26 cellular contexts compared by ENCODE assay signal in genomic region chr21:36913247-36914169, GRCh38.
"Had no signal": no experiment of that assay in that cellular context is flagged by ENCODE, and none has a peak within 500 bp of the region (broad histone marks: within the 10 kb centered on the region; RNA-seq: fewer than 3 reads in every experiment).

No MANE protein-coding gene starts in this region.

- H3K27ac Mint-ChIP-seq: activated B cell treated with CpG ODN at 0.5 μM for 24 hours; activated CD4-positive, alpha-beta T cell treated with anti-CD3 and anti-CD28 coated beads for 36 hours; activated naive CD4-positive, alpha-beta T cell treated with anti-CD3 and anti-CD28 coated beads for 36 hours; activated naive CD8-positive, alpha-beta T cell treated with anti-CD3 and anti-CD28 coated beads, Interleukin-2, amount 10 ng/mL, durations not matched to agents 7 days and 5 days; naive B cell; stimulated activated naive CD8-positive, alpha-beta T cell treated with anti-CD3 and anti-CD28 coated beads, Interleukin-15, Interleukin-2, amounts not matched to agents 100 ng/mL and 50 ng/mL, for 24 hours had no signal

- H3K4me3 ChIP-seq: body of pancreas, lower lobe of right lung, mucosa of descending colon, thyroid gland, upper lobe of right lung had no signal

- H3K36me3 ChIP-seq: lower lobe of right lung, thyroid gland, upper lobe of right lung had no signal

- FAIRE-seq: kidney had no signal

- H3K9me3 Mint-ChIP-seq: activated B cell treated with CpG ODN at 0.5 μM for 24 hours; activated naive CD4-positive, alpha-beta T cell treated with anti-CD3 and anti-CD28 coated beads for 36 hours; activated naive CD8-positive, alpha-beta T cell treated with anti-CD3 and anti-CD28 coated beads, Interleukin-2, amount 10 ng/mL, durations not matched to agents 7 days and 5 days; naive B cell; stimulated activated naive CD8-positive, alpha-beta T cell treated with anti-CD3 and anti-CD28 coated beads, Interleukin-15, Interleukin-2, amounts not matched to agents 100 ng/mL and 50 ng/mL, for 24 hours had no signal

- H3K36me3 Mint-ChIP-seq: naive B cell had no signal

- H3K27ac ChIP-seq: body of pancreas, foreskin keratinocyte, lower lobe of right lung, thyroid gland, upper lobe of right lung had no signal

- H3K27me3 ChIP-seq: body of pancreas, foreskin keratinocyte, thyroid gland, upper lobe of right lung had no signal

- H3K9me3 ChIP-seq: body of pancreas, lower lobe of right lung, mucosa of descending colon, thyroid gland, upper lobe of right lung had no signal

- H3K4me3 Mint-ChIP-seq: activated B cell treated with CpG ODN at 0.5 μM for 24 hours; activated CD4-positive, alpha-beta T cell treated with anti-CD3 and anti-CD28 coated beads for 36 hours; activated naive CD4-positive, alpha-beta T cell treated with anti-CD3 and anti-CD28 coated beads for 36 hours; activated naive CD8-positive, alpha-beta T cell treated with anti-CD3 and anti-CD28 coated beads, Interleukin-2, amount 10 ng/mL, durations not matched to agents 7 days and 5 days; naive B cell; stimulated activated naive CD8-positive, alpha-beta T cell treated with anti-CD3 and anti-CD28 coated beads, Interleukin-15, Interleukin-2, amounts not matched to agents 100 ng/mL and 50 ng/mL, for 24 hours had no signal

- ATAC-seq: activated CD4-positive, alpha-beta T cell treated with anti-CD3 and anti-CD28 coated beads for 36 hours; body of pancreas; foreskin keratinocyte; left lobe of liver; lower lobe of right lung; mucosa of descending colon; upper lobe of right lung had no signal

- H3K4me1 Mint-ChIP-seq: naive B cell had no signal

- H3K27me3 Mint-ChIP-seq: activated B cell treated with CpG ODN at 0.5 μM for 24 hours; activated CD4-positive, alpha-beta T cell treated with anti-CD3 and anti-CD28 coated beads for 36 hours; activated naive CD8-positive, alpha-beta T cell treated with anti-CD3 and anti-CD28 coated beads, Interleukin-2, amount 10 ng/mL, durations not matched to agents 7 days and 5 days; naive B cell; stimulated activated naive CD8-positive, alpha-beta T cell treated with anti-CD3 and anti-CD28 coated beads, Interleukin-15, Interleukin-2, amounts not matched to agents 100 ng/mL and 50 ng/mL, for 24 hours had no signal

- DNase-seq: activated B cell treated with CpG ODN at 0.5 μM for 24 hours; activated CD4-positive, alpha-beta T cell treated with anti-CD3 and anti-CD28 coated beads for 36 hours; activated CD4-positive, alpha-beta T cell treated with anti-CD3 and anti-CD28 coated beads, Interleukin-2, amount 50 U/mL, for 4 hours; activated effector memory CD4-positive, alpha-beta T cell treated with Interleukin-2 at 50 U/mL for 16 hours; activated naive CD4-positive, alpha-beta T cell treated with anti-CD3 and anti-CD28 coated beads for 36 hours; activated naive CD8-positive, alpha-beta T cell treated with anti-CD3 and anti-CD28 coated beads, Interleukin-2, amount 10 ng/mL, durations not matched to agents 7 days and 5 days; activated T-cell treated with anti-CD3 and anti-CD28 coated beads, Interleukin-2, amount 50 U/mL, for 48 hours; amygdala; body of pancreas; caudate nucleus; dermis blood vessel endothelial cell; effector memory CD4-positive, alpha-beta T cell; foreskin keratinocyte; kidney; lower lobe of right lung; mesendoderm; mucosa of descending colon; naive B cell; retina; stimulated activated CD4-positive, alpha-beta T cell treated with anti-CD3 and anti-CD28 coated beads, Interleukin-4, amount 100 ng/mL, for 1 hour; substantia nigra; T1000; thyroid gland; upper lobe of right lung had no signal

- H3K4me1 ChIP-seq: thyroid gland had no signal
